Comparison of ENCODE assay signal across 24 cellular contexts in the genomic region with DNA sequence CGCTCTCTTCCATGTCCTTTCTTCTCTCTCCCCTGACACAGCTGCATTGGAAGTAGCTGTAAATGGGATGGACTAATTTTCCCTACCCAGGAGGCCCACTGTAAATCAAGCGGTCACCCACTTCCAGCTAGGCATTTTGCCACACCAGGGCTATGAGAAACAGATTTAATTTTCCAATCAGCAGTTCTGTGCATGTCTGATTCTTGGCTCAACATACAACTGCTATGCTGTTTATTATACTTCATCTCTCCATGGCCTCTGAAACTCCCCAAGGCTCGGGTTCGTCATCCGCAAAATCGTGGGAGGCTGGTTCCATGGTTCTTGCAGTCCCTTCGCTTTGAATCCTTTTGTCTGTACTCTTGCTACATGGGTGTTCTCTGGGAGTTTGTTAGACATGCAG.
A peak's percentile ranks its signal among the peaks of the same experiment; 100 is the strongest.
DNase-seq lines count a peak whose midpoint lies in the region; ATAC-seq and TF ChIP-seq lines count a peak whose summit lies in the region.
"Had no signal": no experiment of that assay in that cellular context is flagged by ENCODE, and none has a peak within 500 bp of the region (broad histone marks: within the 10 kb centered on the region; RNA-seq: fewer than 3 reads in every experiment).

No MANE protein-coding gene starts in this region.

- TF ChIP-seq CTCF in heart left ventricle (IDR thresholded peaks at IDR 0.05) (no peak), esophagus muscularis mucosa (IDR thresholded peaks at IDR 0.05) (no peak), thoracic aorta (IDR thresholded peaks at IDR 0.05) (no peak)

- DNase-seq in heart left ventricle (no peak), Right ventricle myocardium superior (no peak), esophagus muscularis mucosa (ENCODE audit: extremely low spot score) (no peak), pons (ENCODE audit: low spot score) (peak; percentile 91), thoracic aorta (ENCODE audit: low spot score) (no peak), NCI-H748 treated with DMSO at 0.1 percent for 48 hours (lab: John Stamatoyannopoulos, UW) (no peak)
- no peak for DNase-seq in stimulated activated CD4-positive, alpha-beta T cell treated with anti-CD3 and anti-CD28 coated beads, Interleukin-4, amount 100 ng/mL, for 1 hour
- DNase-seq: activated CD4-positive, alpha-beta T cell treated with anti-CD3 and anti-CD28 coated beads, Interleukin-2, amount 50 U/mL, for 48 hours; activated naive CD4-positive, alpha-beta T cell; activated T-cell treated with anti-CD3 and anti-CD28 coated beads for 4 hours; aorta; dermis blood vessel endothelial cell; H7; Kasumi-1; left colon; NCI-H1105 treated with DMSO at 0.1 percent for 48 hours; NCI-H510A; stimulated activated CD4-positive, alpha-beta T cell treated with anti-CD3 and anti-CD28 coated beads, Interleukin-4, amount 100 ng/mL, for 4 hours; T-helper 2 cell; WERI-Rb-1 had no signal

- no peak for TF ChIP-seq EP300 in esophagus muscularis mucosa (IDR thresholded peaks at IDR 0.05)

- TF ChIP-seq POLR2A in heart left ventricle (IDR thresholded peaks at IDR 0.05) (no peak), esophagus muscularis mucosa (IDR thresholded peaks at IDR 0.05; ENCODE audit: low read depth) (no peak)

- ATAC-seq in heart left ventricle (peak in 1 of 4 donors; percentile 7), Right ventricle myocardium superior (ENCODE audit: poor library complexity) (no peak), thoracic aorta (ENCODE audit: insufficient number of reproducible peaks, low FRiP score, low read depth) (no peak), HG03439 (IDR thresholded peaks at IDR 0.05; ENCODE audit: unreplicated experiment) (no peak)

- 88 to 93% (median 92%) methylated on average over 7 of the region's 7 CpGs for WGBS in heart left ventricle, 4 donors
- 88% methylated on average over 7 of the region's 7 CpGs for WGBS in esophagus muscularis mucosa

- no peak overlapping the region for H3K4me3 ChIP-seq in heart left ventricle
- H3K4me3 ChIP-seq in esophagus muscularis mucosa, result no peak overlapping the region
- no peak overlapping the region for H3K4me3 ChIP-seq in thoracic aorta
- H3K4me3 ChIP-seq: BLaER1, SK-N-MC, smooth muscle cell had no signal

- H3K36me3 ChIP-seq in heart left ventricle (no peaks in the 10 kb centered on the region), esophagus muscularis mucosa (peaks cover 0 to 2% (median 0%) of the 10 kb centered on the region in 4 donors), thoracic aorta (no peaks in the 10 kb centered on the region)

- H3K4me1 ChIP-seq in heart left ventricle (peaks cover 7 to 50% (median 23%) of the 10 kb centered on the region in 12 donors), esophagus muscularis mucosa (peaks cover 21 to 34% (median 26%) of the 10 kb centered on the region in 4 donors), thoracic aorta (ENCODE audit: control insufficient read depth in 1 of 2, low read depth in 2 of 2) (peaks cover 35 to 52% of the 10 kb centered on the region in 2 donors)

- H3K27me3 ChIP-seq in heart left ventricle, result no peaks in the 10 kb centered on the region
- H3K27me3 ChIP-seq in esophagus muscularis mucosa, result no peaks in the 10 kb centered on the region
- no peaks in the 10 kb centered on the region for H3K27me3 ChIP-seq in thoracic aorta (replicated peaks; ENCODE audit: insufficient read depth)
- H3K27me3 ChIP-seq: BLaER1 had no signal

- H3K9me3 ChIP-seq in heart left ventricle, result no peaks in the 10 kb centered on the region
- no peaks in the 10 kb centered on the region for H3K9me3 ChIP-seq in esophagus muscularis mucosa
- no peaks in the 10 kb centered on the region for H3K9me3 ChIP-seq in thoracic aorta

- intact Hi-C loops in heart left ventricle (cut with DNase I), result loop anchor here in 2 of 10 donors (5.0 to 10.0 kb wide), 2 partner anchors 60 to 62 kb away; no protein-coding TSS in a partner anchor
- intact Hi-C loops in Right ventricle myocardium superior (cut with DNase I), result no loop called here
- intact Hi-C loops in esophagus muscularis mucosa (cut with DNase I), result no loop called here

- H3K27ac ChIP-seq in heart left ventricle, result peak overlapping the region in 11 of 12 donors; percentile 0 to 77 (median 48)
- H3K27ac ChIP-seq in esophagus muscularis mucosa (replicated peaks in 1 of 4), result peak overlapping the region; percentile 28 to 52 (median 44)
- peak overlapping the region; percentile 80 to 94 for H3K27ac ChIP-seq in thoracic aorta
- H3K27ac ChIP-seq: SK-N-MC, WERI-Rb-1 had no signal
